ENCODE assay signal across 21 cellular contexts in the genomic region with DNA sequence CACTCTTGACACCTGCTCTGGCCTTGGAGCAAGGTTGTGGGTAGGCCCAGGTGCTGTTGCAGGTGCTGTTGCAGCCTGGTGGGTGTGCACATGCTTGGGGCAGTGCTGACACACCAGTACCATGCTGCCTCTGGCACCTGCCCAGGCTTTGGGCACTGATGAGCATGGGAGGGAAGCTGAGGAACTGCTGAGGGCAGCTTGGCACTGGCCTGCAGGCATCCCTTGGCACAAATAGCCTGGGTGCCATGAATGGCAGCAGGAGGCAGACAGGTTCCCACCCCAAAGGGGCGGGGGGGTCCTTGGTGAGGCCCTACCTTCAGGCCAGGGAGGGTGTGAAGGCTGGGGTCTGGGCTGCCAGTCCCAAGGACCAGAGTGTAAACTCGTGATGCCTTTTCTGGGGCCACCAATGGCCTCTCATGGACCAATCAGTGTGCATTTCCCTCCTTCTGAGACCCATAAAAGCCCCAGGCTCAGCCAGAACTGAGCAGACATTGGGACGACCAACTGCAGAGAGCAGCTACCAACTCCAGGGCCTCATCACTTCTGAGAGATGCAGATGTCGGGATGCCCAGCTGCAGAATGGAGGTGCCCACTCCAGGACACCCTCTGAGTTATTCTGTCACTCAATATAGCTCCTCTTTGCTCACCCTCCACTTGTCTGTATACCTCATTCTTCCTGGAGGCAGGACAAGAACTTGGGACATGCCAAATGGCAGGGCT.
"Had no signal": no experiment of that assay in that cellular context is flagged by ENCODE, and none has a peak within 500 bp of the region (broad histone marks: within the 10 kb centered on the region; RNA-seq: fewer than 3 reads in every experiment).

No MANE protein-coding gene starts in this region.

- H3K4me3 ChIP-seq: dorsolateral prefrontal cortex, right lobe of liver, thoracic aorta, tibial nerve, upper lobe of left lung, vagina had no signal

- H3K27ac Mint-ChIP-seq: naive thymus-derived CD8-positive, alpha-beta T cell; progenitor cell of endocrine pancreas; stimulated activated naive B cell treated with anti-CD40 and anti-IgM and Interleukin-4, amounts not matched to agents 10 μg/mL and 1 μg/mL and 100 μg/mL, for 72 hours; stimulated activated naive CD8-positive, alpha-beta T cell treated with anti-CD3 and anti-CD28 coated beads, Interleukin-15, Interleukin-2, amounts not matched to agents 100 ng/mL and 50 ng/mL, for 24 hours had no signal

- H2AFZ ChIP-seq: parathyroid adenoma had no signal

- H3K4me3 Mint-ChIP-seq: naive thymus-derived CD8-positive, alpha-beta T cell; neural crest cell; stimulated activated naive B cell treated with anti-CD40 and anti-IgM and Interleukin-4, amounts not matched to agents 10 μg/mL and 1 μg/mL and 100 μg/mL, for 72 hours; stimulated activated naive CD8-positive, alpha-beta T cell treated with anti-CD3 and anti-CD28 coated beads, Interleukin-15, Interleukin-2, amounts not matched to agents 100 ng/mL and 50 ng/mL, for 24 hours had no signal

- H3K9ac ChIP-seq: parathyroid adenoma had no signal

- DNase-seq: cerebellar nuclear complex; effector CD4-positive, alpha-beta T cell; mammary epithelial cell; mesendoderm; naive thymus-derived CD8-positive, alpha-beta T cell; right lobe of liver; stimulated activated CD4-positive, alpha-beta T cell treated with anti-CD3 and anti-CD28 coated beads, Interleukin-4, amount 100 ng/mL, for 4 hours; stimulated activated naive B cell treated with anti-CD40 and anti-IgM and Interleukin-4, amounts not matched to agents 10 μg/mL and 1 μg/mL and 100 μg/mL, for 72 hours had no signal

- H3K4me1 Mint-ChIP-seq: naive thymus-derived CD8-positive, alpha-beta T cell; neural crest cell; stimulated activated naive B cell treated with anti-CD40 and anti-IgM and Interleukin-4, amounts not matched to agents 10 μg/mL and 1 μg/mL and 100 μg/mL, for 72 hours had no signal

- H3K36me3 ChIP-seq: right lobe of liver, thoracic aorta, tibial nerve, upper lobe of left lung, vagina had no signal

- ATAC-seq: left lobe of liver; naive thymus-derived CD8-positive, alpha-beta T cell had no signal

- H3K27me3 ChIP-seq: dorsolateral prefrontal cortex, right lobe of liver, tibial nerve, upper lobe of left lung, vagina had no signal

- H3K9me3 ChIP-seq: right lobe of liver, thoracic aorta, upper lobe of left lung, vagina had no signal

- FAIRE-seq: colon, frontal cortex, keratinocyte had no signal

- H3K27ac ChIP-seq: dorsolateral prefrontal cortex, parathyroid adenoma, right lobe of liver, thoracic aorta, tibial nerve, upper lobe of left lung, vagina had no signal

- H3K4me1 ChIP-seq: parathyroid adenoma, right lobe of liver, tibial nerve, upper lobe of left lung, vagina had no signal

- H3K27me3 Mint-ChIP-seq: naive thymus-derived CD8-positive, alpha-beta T cell; progenitor cell of endocrine pancreas; stimulated activated naive B cell treated with anti-CD40 and anti-IgM and Interleukin-4, amounts not matched to agents 10 μg/mL and 1 μg/mL and 100 μg/mL, for 72 hours; stimulated activated naive CD8-positive, alpha-beta T cell treated with anti-CD3 and anti-CD28 coated beads, Interleukin-15, Interleukin-2, amounts not matched to agents 100 ng/mL and 50 ng/mL, for 24 hours had no signal

- H3K36me3 Mint-ChIP-seq: naive thymus-derived CD8-positive, alpha-beta T cell; stimulated activated naive B cell treated with anti-CD40 and anti-IgM and Interleukin-4, amounts not matched to agents 10 μg/mL and 1 μg/mL and 100 μg/mL, for 72 hours had no signal
